Comparison of ENCODE assay signal across 7 cellular contexts in genomic region chr17:4967539-4968165, GRCh38. TPM values are rescaled to one million over a fixed set of nuclear protein-coding genes. Genes with fewer than 3 reads are reported as not detected.
DNase-seq lines count a peak whose midpoint lies in the region; ATAC-seq and TF ChIP-seq lines count a peak whose summit lies in the region.

TSS of gene SPAG7 (minus strand) at chr17:4967817. CDS start at chr17:4967804, 13 bp downstream.

- H3K9me2 ChIP-seq in hepatocyte (replicated peaks; ENCODE audit: insufficient read depth), result no peaks in the 10 kb centered on the region

- H3K27ac ChIP-seq in hepatocyte, result peak within 1 kb of the TSS; percentile 93

- TF ChIP-seq CTCF in astrocyte of the cerebellum (IDR thresholded peaks at IDR 0.05; ENCODE audit: low read depth, low read length, missing control alignments), result no peak
- no peak for TF ChIP-seq CTCF in hepatocyte (IDR thresholded peaks at IDR 0.05; ENCODE audit: poor library complexity)
- TF ChIP-seq CTCF in retinal pigment epithelial cell (conservative IDR thresholded peaks at IDR 0.05; ENCODE audit: low read depth, low read length), result no peak

- H3K79me2 ChIP-seq in hepatocyte, result peaks cover 71% of the 10 kb centered on the region

- ATAC-seq in GM18511 (IDR thresholded peaks at IDR 0.05; ENCODE audit: unreplicated experiment) (peak; percentile 67), HG02981 (IDR thresholded peaks at IDR 0.05; ENCODE audit: unreplicated experiment) (peak; percentile 51)

- H3K4me1 ChIP-seq in hepatocyte (ENCODE audit: insufficient read depth), result peaks cover 22% of the 10 kb centered on the region

- peak; percentile 74 for DNase-seq in NCI-H2029 (lab: John Stamatoyannopoulos, UW)
- peak; percentile 97 for DNase-seq in T1000 (lab: John Stamatoyannopoulos, UW)
- peak; percentile 95 for DNase-seq in astrocyte of the cerebellum (ENCODE audit: low read depth)
- DNase-seq in hepatocyte (ENCODE audit: low spot score), result peak; percentile 98
- DNase-seq in retinal pigment epithelial cell (ENCODE audit: low read depth), result peak; percentile 91

- H3K4me3 ChIP-seq in astrocyte of the cerebellum (ENCODE audit: low read depth, low read length) (peak within 1 kb of the TSS; percentile 76), hepatocyte (peak within 1 kb of the TSS; percentile 46), retinal pigment epithelial cell (ENCODE audit: low read length) (peak within 1 kb of the TSS; percentile 93)

- H3K4me2 ChIP-seq in hepatocyte, result peak within 1 kb of the TSS; percentile 89

- peak within 1 kb of the TSS; percentile 6 for H2AFZ ChIP-seq in hepatocyte

- no peaks in the 10 kb centered on the region for H3K36me3 ChIP-seq in hepatocyte (replicated peaks; ENCODE audit: insufficient read depth, low read depth)

- H3K9me3 ChIP-seq in hepatocyte (ENCODE audit: low read depth), result no peaks in the 10 kb centered on the region

- H3K27me3 ChIP-seq in hepatocyte, result no peaks in the 10 kb centered on the region

- no peaks in the 10 kb centered on the region for H4K20me1 ChIP-seq in hepatocyte (ENCODE audit: insufficient read depth, poor library complexity, severe bottlenecking)

- under 1% methylated on average over 37 of the region's 43 CpGs for WGBS in hepatocyte (ENCODE audit: low lambda C conversion rate, missing lambda C conversion rate)

- in situ Hi-C loops in astrocyte of the cerebellum (cut with HindIII; ENCODE audit: low sequenced_read_pairs), result no loop called here

RNA-seq across cellular contexts. Expression of gene SPAG7, which starts in this region (rescaled TPM):
- total RNA-seq in hepatocyte, result 64.3 and 85.7 TPM in 2 replicates
- 194 and 224 TPM in 2 replicates for polyA plus RNA-seq in hepatocyte

Comparison
In these comparisons a context has a peak if more than half of its experiments do, and no peak if none do; other contexts are left out.
1. Peak in every context shown above with its lines: DNase-seq, ATAC-seq, H3K4me3 ChIP-seq and H3K27ac ChIP-seq.